Comparison of ENCODE assay signal across 8 cellular contexts in the genomic region with DNA sequence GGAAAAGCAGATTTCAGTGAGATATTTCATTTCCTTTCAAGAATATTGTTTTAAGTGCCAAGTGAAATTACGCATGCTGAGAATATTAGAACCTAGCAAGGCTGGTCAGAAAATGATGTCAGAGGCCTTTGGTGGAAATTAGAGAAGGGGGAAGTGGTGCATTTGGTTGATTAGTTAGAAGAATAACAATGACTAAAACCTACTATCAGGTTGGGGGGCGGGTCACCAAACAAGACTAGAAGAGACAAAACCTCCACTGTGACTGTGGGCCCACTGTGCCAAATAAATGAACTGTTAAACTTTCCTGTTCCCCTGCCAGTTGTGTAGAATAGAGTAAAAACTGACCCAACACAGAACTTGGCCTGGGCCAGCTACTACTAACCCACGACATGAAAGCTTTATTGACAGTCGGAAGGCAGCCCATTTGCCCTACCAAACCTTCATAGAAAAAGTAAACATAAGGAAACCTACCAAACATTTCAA. TPM values are rescaled to one million over a fixed set of nuclear protein-coding genes. Genes with fewer than 3 reads are reported as not detected.
DNase-seq lines count a peak whose midpoint lies in the region.

No MANE protein-coding gene starts in this region.

- H3K27ac ChIP-seq in epithelial cell of prostate, result peak overlapping the region; percentile 90

- DNase-seq in activated naive CD4-positive, alpha-beta T cell treated with anti-CD3 and anti-CD28 coated beads for 36 hours, result peak; percentile 49
- no peak for DNase-seq in activated naive CD4-positive, alpha-beta T cell treated with anti-CD3 and anti-CD28 coated beads, Interleukin-2, amount 50 U/mL, for 16 hours
- peak; percentile 6 for DNase-seq in SKM-1 treated with dmso at 0.1 percent for 144 hours (lab: John Stamatoyannopoulos, UW; ENCODE audit: unreplicated experiment)
- DNase-seq in epithelial cell of prostate (ENCODE audit: low read depth, low spot score), result no peak
- peak; percentile 59 for DNase-seq in non-pigmented ciliary epithelial cell (ENCODE audit: low read depth)
- DNase-seq in epidermal melanocyte (ENCODE audit: insufficient read length, low spot score), result no peak
- DNase-seq in NCI-H2227 treated with DMSO at 0.1 percent for 48 hours (lab: John Stamatoyannopoulos, UW), result no peak
- DNase-seq in effector CD8-positive, alpha-beta T cell (lab: John Stamatoyannopoulos, UW), result no peak

- H3K4me3 Mint-ChIP-seq in activated naive CD4-positive, alpha-beta T cell treated with anti-CD3 and anti-CD28 coated beads for 36 hours, result peak overlapping the region; percentile 99

- no peaks in the 10 kb centered on the region for H3K9me3 Mint-ChIP-seq in activated naive CD4-positive, alpha-beta T cell treated with anti-CD3 and anti-CD28 coated beads for 36 hours

- CTCF ChIA-PET in activated naive CD4-positive, alpha-beta T cell treated with anti-CD3 and anti-CD28 coated beads for 36 hours (lab: Charles Lee), result no interaction called here

- H3K36me3 Mint-ChIP-seq in activated naive CD4-positive, alpha-beta T cell treated with anti-CD3 and anti-CD28 coated beads for 36 hours (ENCODE audit: low read depth), result peaks cover 26% of the 10 kb centered on the region

- H3K27me3 Mint-ChIP-seq in activated naive CD4-positive, alpha-beta T cell treated with anti-CD3 and anti-CD28 coated beads for 36 hours (ENCODE audit: low read depth), result no peaks in the 10 kb centered on the region

- H3K4me1 Mint-ChIP-seq in activated naive CD4-positive, alpha-beta T cell treated with anti-CD3 and anti-CD28 coated beads for 36 hours (ENCODE audit: low read depth), result peaks cover 63% of the 10 kb centered on the region

- H3K27ac Mint-ChIP-seq in activated naive CD4-positive, alpha-beta T cell treated with anti-CD3 and anti-CD28 coated beads for 36 hours, result peak overlapping the region; percentile 95

- intact Hi-C loops in activated naive CD4-positive, alpha-beta T cell treated with anti-CD3 and anti-CD28 coated beads for 36 hours (cut with micrococcal nuclease), result no loop called here

RNA-seq across cellular contexts. Expression of gene RAPGEF2, which starts 2.9 kb away (rescaled TPM):
- 10 to 100 TPM; 21.2 to 26.1 TPM for total RNA-seq in activated naive CD4-positive, alpha-beta T cell treated with anti-CD3 and anti-CD28 coated beads for 36 hours

Comparison
In these comparisons a context has a peak if more than half of its experiments do, and no peak if none do; other contexts are left out.
1. DNase-seq: peak in activated naive CD4-positive, alpha-beta T cell treated with anti-CD3 and anti-CD28 coated beads for 36 hours (single experiment), SKM-1 treated with dmso at 0.1 percent for 144 hours (single experiment) and non-pigmented ciliary epithelial cell (single experiment); none in activated naive CD4-positive, alpha-beta T cell treated with anti-CD3 and anti-CD28 coated beads, Interleukin-2, amount 50 U/mL, for 16 hours (single experiment), epithelial cell of prostate (single experiment), epidermal melanocyte (single experiment), NCI-H2227 treated with DMSO at 0.1 percent for 48 hours (single experiment) and effector CD8-positive, alpha-beta T cell (single experiment).